1 cellular context compared by ENCODE assay signal in genomic region chr20:380763-381580, GRCh38.
TF ChIP-seq lines count a peak whose summit lies in the region.

No MANE protein-coding gene starts in this region.

TF ChIP-seq in HepG2, 621 proteins besides CTCF, POLR2A, EP300 and RAD21 (continued from another document and continues in another):
- TF ChIP-seq RERE (CRISPR knock-in tag; IDR thresholded peaks at IDR 0.05; ENCODE audit: low read depth): peak; percentile 44; the same call in 1 of the 2 replicates
- peak; percentile 51; the same call in 1 of the 2 replicates for TF ChIP-seq ZSCAN5A (CRISPR knock-in tag; IDR thresholded peaks at IDR 0.05; ENCODE audit: borderline replicate concordance)
- TF ChIP-seq KLF15 (CRISPR knock-in tag; IDR thresholded peaks at IDR 0.05; ENCODE audit: borderline replicate concordance): peak; percentile 80
- no peak for TF ChIP-seq ZNF546 (CRISPR knock-in tag; conservative IDR thresholded peaks at IDR 0.05)
- no peak for TF ChIP-seq CBX1 (IDR thresholded peaks at IDR 0.05; ENCODE audit: low read depth)
- no peak for TF ChIP-seq CHCHD3 (CRISPR knock-in tag; IDR thresholded peaks at IDR 0.05)
- TF ChIP-seq SNAI1 (CRISPR knock-in tag; IDR thresholded peaks at IDR 0.05; ENCODE audit: borderline replicate concordance): peak; percentile 91; the same call in 1 of the 2 replicates
- peak; percentile 38; the same call in 1 of the 2 replicates for TF ChIP-seq ZNF619 (CRISPR knock-in tag; IDR thresholded peaks at IDR 0.05)
- no peak for TF ChIP-seq ZNF644 (CRISPR knock-in tag; IDR thresholded peaks at IDR 0.05; ENCODE audit: low read depth)
- no peak for TF ChIP-seq PHB2 (IDR thresholded peaks at IDR 0.05; ENCODE audit: partially characterized antibody)
- TF ChIP-seq NFAT5 (CRISPR knock-in tag; IDR thresholded peaks at IDR 0.05): peak; percentile 70
- peak; percentile 92 for TF ChIP-seq ZNF563 (CRISPR knock-in tag; IDR thresholded peaks at IDR 0.05)
- no peak; the same call in 1 of the 2 replicates for TF ChIP-seq ZNF326 (CRISPR knock-in tag; IDR thresholded peaks at IDR 0.05; ENCODE audit: borderline replicate concordance)
- no peak for TF ChIP-seq RFX5 (IDR thresholded peaks at IDR 0.05; ENCODE audit: low read depth, low read length)
- TF ChIP-seq ZZZ3 (CRISPR knock-in tag; IDR thresholded peaks at IDR 0.05; ENCODE audit: borderline replicate concordance): no peak; the same call in 1 of the 2 replicates
- no peak for TF ChIP-seq TRIM22 (IDR thresholded peaks at IDR 0.05)
- TF ChIP-seq JUN (CRISPR knock-in tag; IDR thresholded peaks at IDR 0.05): no peak; the same call in none of the 2 replicates
- peak; percentile 83 for TF ChIP-seq KDM4B (CRISPR knock-in tag; IDR thresholded peaks at IDR 0.05)
- peak; percentile 97 for TF ChIP-seq CEBPG (CRISPR knock-in tag; IDR thresholded peaks at IDR 0.05)
- TF ChIP-seq ZNF232 (CRISPR knock-in tag; IDR thresholded peaks at IDR 0.05; ENCODE audit: borderline replicate concordance): peak; percentile 93
- peak; percentile 14; the same call in 1 of the 2 replicates for TF ChIP-seq ZNF747 (CRISPR knock-in tag; IDR thresholded peaks at IDR 0.05; ENCODE audit: borderline replicate concordance)
- TF ChIP-seq NCOR1 (IDR thresholded peaks at IDR 0.05; ENCODE audit: borderline replicate concordance, low read length): no peak
- TF ChIP-seq ZBTB44 (CRISPR knock-in tag; IDR thresholded peaks at IDR 0.05): no peak
- TF ChIP-seq HOMEZ (CRISPR knock-in tag; IDR thresholded peaks at IDR 0.05; ENCODE audit: low read depth): no peak
- TF ChIP-seq ATM (IDR thresholded peaks at IDR 0.05; ENCODE audit: borderline replicate concordance): no peak
- no peak for TF ChIP-seq MBD4 (IDR thresholded peaks at IDR 0.05; ENCODE audit: borderline replicate concordance, low read length)
- TF ChIP-seq ZEB1 (IDR thresholded peaks at IDR 0.05; ENCODE audit: insufficient replicate concordance, low read depth): peak; percentile 75
- TF ChIP-seq PAWR (CRISPR knock-in tag; IDR thresholded peaks at IDR 0.05; ENCODE audit: borderline replicate concordance): no peak; the same call in 1 of the 2 replicates
- TF ChIP-seq KAT2B (IDR thresholded peaks at IDR 0.05; ENCODE audit: borderline replicate concordance, low read depth, low read length): no peak
- no peak; the same call in 1 of the 2 replicates for TF ChIP-seq FUBP1 (CRISPR knock-in tag; IDR thresholded peaks at IDR 0.05; ENCODE audit: borderline replicate concordance)
- no peak; the same call in none of the 2 replicates for TF ChIP-seq ZNF878 (CRISPR knock-in tag; IDR thresholded peaks at IDR 0.05)
- TF ChIP-seq NBN (conservative IDR thresholded peaks at IDR 0.05): no peak
- TF ChIP-seq ZC3H4 (CRISPR knock-in tag; IDR thresholded peaks at IDR 0.05; ENCODE audit: borderline replicate concordance): peak; percentile 58; the same call in 1 of the 2 replicates
- peak; percentile 90 for TF ChIP-seq ZNF281 (CRISPR knock-in tag; IDR thresholded peaks at IDR 0.05; ENCODE audit: borderline replicate concordance)
